10 cellular contexts compared by ENCODE assay signal in the genomic region with DNA sequence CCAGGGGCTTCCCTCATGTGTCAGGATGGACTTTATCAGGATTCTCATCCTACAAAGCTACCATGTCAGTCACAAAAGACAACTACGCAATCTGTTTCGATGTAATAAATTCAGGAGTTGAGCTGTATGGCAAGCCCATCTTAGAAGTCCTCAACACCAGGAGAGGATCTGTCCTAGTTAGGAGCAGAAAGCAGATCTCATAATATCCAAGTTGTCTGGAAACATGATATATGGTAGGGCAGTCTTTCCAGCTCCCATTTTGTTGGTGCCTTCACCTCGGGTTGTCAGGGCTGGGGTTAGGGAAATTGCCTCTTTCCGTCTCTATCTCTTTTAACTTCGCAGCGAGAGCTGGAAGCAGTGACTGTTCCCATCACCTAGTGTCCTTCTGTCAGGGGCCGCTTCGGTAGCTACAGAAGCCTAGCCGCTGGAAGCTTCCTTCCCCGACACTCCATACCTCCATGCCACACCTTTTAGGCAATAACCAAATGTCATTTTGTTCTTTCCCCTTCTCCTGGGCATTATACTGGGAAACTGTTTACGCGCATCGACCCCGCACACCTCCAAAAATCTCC. TPM values are rescaled to one million over a fixed set of nuclear protein-coding genes. Genes with fewer than 3 reads are reported as not detected.
DNase-seq lines count a peak whose midpoint lies in the region; TF ChIP-seq lines count a peak whose summit lies in the region.
"Had no signal": no experiment of that assay in that cellular context is flagged by ENCODE, and none has a peak within 500 bp of the region (broad histone marks: within the 10 kb centered on the region; RNA-seq: fewer than 3 reads in every experiment).

No MANE protein-coding gene starts in this region.

- intact Hi-C loops in vagina (cut with DNase I), result no loop called here

- no peak for TF ChIP-seq POLR2A in vagina (IDR thresholded peaks at IDR 0.05)

- H3K36me3 ChIP-seq in vagina, result no peaks in the 10 kb centered on the region

- H3K4me1 ChIP-seq in mononuclear cell (ENCODE audit: insufficient read depth, low read length) (peaks cover 57% of the 10 kb centered on the region), vagina (peaks cover 30% of the 10 kb centered on the region)

- no peaks in the 10 kb centered on the region for H3K9me3 ChIP-seq in mononuclear cell (ENCODE audit: low read depth, low read length)
- H3K9me3 ChIP-seq in vagina, result no peaks in the 10 kb centered on the region

- H3K4me3 ChIP-seq in mononuclear cell (ENCODE audit: low read length) (peak overlapping the region; percentile 79), vagina (peak overlapping the region; percentile 57 to 99)

- peak; percentile 63 for DNase-seq in DMS79 (lab: John Stamatoyannopoulos, UW)
- peak; percentile 19 for DNase-seq in NCI-H1694 (lab: John Stamatoyannopoulos, UW)
- peak; percentile 32 for DNase-seq in cerebellum (ENCODE audit: low spot score)
- no peak for DNase-seq in vagina (ENCODE audit: extremely low spot score in 2 of 2)
- DNase-seq in NCI-H510A (lab: John Stamatoyannopoulos, UW), result no peak
- no peak for DNase-seq in AG20443 (ENCODE audit: low spot score)
- DNase-seq in activated CD8-positive, alpha-beta memory T cell treated with anti-CD3 and anti-CD28 coated beads, Interleukin-2, amount 50 U/mL, for 48 hours, result no peak

- TF ChIP-seq CTCF in vagina (IDR thresholded peaks at IDR 0.05), result no peak

- H3K27me3 ChIP-seq in mononuclear cell (ENCODE audit: insufficient read depth, low read length), result no peaks in the 10 kb centered on the region
- H3K27me3 ChIP-seq in vagina, result no peaks in the 10 kb centered on the region

- H3K27ac ChIP-seq in vagina, result peak overlapping the region; percentile 90

RNA-seq across cellular contexts. Expression of gene NIN, which starts 1.4 kb away (rescaled TPM):
- total RNA-seq in cerebellum (58.8 TPM), mononuclear cell (119 TPM), vagina (29.5 TPM)

RNA-seq across cellular contexts. Expression of gene ABHD12B, which starts 42.3 kb away (rescaled TPM):
- total RNA-seq in cerebellum (0.18 TPM), mononuclear cell (not detected), vagina (not detected)
- total RNA-seq: LHCN-M2, renal cortical epithelial cell had no signal

Comparison
In these comparisons a context has a peak if more than half of its experiments do, and no peak if none do; other contexts are left out.
1. DNase-seq: peak in DMS79 (single experiment), NCI-H1694 (single experiment) and cerebellum (single experiment); none in vagina (0 of 2), NCI-H510A (single experiment), AG20443 (single experiment) and activated CD8-positive, alpha-beta memory T cell treated with anti-CD3 and anti-CD28 coated beads, Interleukin-2, amount 50 U/mL, for 48 hours (single experiment).